8 cellular contexts compared by ENCODE assay signal in the genomic region with DNA sequence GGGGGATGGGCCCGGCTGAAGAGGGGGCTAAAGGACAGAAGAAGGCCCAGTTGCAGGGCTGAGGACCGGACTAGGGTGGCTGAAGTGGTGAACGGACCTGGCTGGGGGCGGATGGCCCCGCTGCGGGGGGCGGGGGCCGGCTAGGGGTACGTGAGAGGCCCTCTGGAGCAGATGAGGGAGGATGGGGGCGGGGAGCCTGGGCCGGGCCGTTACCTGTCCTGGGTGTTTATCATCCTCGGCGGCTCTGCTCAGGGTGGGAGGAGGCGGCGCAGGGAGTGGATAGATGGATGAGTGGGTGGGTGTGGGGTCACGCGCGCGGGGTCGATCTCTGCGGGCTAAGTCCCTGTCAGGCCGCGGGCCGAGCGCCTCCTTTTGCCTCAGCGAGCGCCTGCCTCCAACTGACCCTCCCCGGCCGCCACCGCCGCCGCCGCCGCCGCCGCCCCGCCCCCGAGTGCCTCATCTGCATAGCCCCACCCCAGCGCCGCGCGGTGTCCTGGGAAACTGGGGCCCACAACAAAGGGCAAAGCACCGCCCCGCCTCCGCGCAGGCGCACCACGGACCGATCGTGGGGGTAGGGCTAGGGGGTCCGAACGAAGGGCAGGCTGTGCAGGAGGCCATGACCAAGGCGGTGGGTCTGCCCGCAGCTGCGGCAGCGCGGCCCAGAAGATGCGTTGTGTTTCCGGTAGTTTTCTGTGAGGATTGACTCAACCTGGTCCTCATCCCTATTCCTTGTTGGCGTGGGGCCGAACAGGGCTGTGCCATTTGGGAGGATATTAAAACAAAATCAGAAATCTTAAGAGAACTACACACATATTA.
DNase-seq lines count a peak whose midpoint lies in the region; FAIRE-seq and TF ChIP-seq lines count a peak whose summit lies in the region.

No MANE protein-coding gene starts in this region.

- DNase-seq in CD4-positive, alpha-beta memory T cell = peak; percentile 91 to 94 (median 91)
- DNase-seq in GM20000 (ENCODE audit: low spot score) (peak; percentile 99), HTR-8/SVneo (ENCODE audit: insufficient read length, low spot score) (peak; percentile 97), NOMO-1 (lab: John Stamatoyannopoulos, UW; ENCODE audit: unreplicated experiment in 2 of 2) (peak; percentile 78 to 89), mesendoderm (peak; percentile 97)
- DNase-seq in activated CD8-positive, alpha-beta memory T cell treated with anti-CD3 and anti-CD28 coated beads for 48 hours (ENCODE audit: low read depth in 2 of 3, low spot score in 2 of 3) = peak; percentile 88 to 97 (median 96)
- DNase-seq in effector memory CD4-positive, alpha-beta T cell = peak; percentile 88 to 93 (median 90)
- peak; percentile 91 for DNase-seq in stimulated activated CD8-positive, alpha-beta memory T cell treated with anti-CD3 and anti-CD28 coated beads, Interleukin-12 subunit alpha, Interleukin-12 subunit beta, amount 100 ng/mL, for 24 hours (ENCODE audit: extremely low read depth)

- peak overlapping the region; percentile 44 to 95 (median 92) for H3K27ac Mint-ChIP-seq in CD4-positive, alpha-beta memory T cell

- peak overlapping the region; percentile 54 to 84 for H3K4me3 ChIP-seq in CD4-positive, alpha-beta memory T cell (ENCODE audit: low read length in 2 of 2)
- H3K4me3 ChIP-seq in effector memory CD4-positive, alpha-beta T cell (ENCODE audit: insufficient read depth, low read depth, low read length, poor library complexity, severe bottlenecking) = peak overlapping the region; percentile 90
- peak overlapping the region; percentile 69 for H3K4me3 ChIP-seq in mesendoderm (ENCODE audit: low read length)

- POLR2A ChIA-PET in CD4-positive, alpha-beta memory T cell (lab: Charles Lee; ENCODE audit: partially characterized antibody) = interaction anchor here (0.7 to 2.0 kb wide), 4 partner anchors 8 to 315 kb away, joined by 3 to 4 read pairs (median 4); a partner anchor contains a TSS

- H3K9ac ChIP-seq in mesendoderm (ENCODE audit: low read length) = peak overlapping the region; percentile 94

- no peaks in the 10 kb centered on the region for H3K27me3 Mint-ChIP-seq in CD4-positive, alpha-beta memory T cell

- peaks cover 45 to 59% (median 52%) of the 10 kb centered on the region in 4 donors for H3K4me1 Mint-ChIP-seq in CD4-positive, alpha-beta memory T cell

- peak overlapping the region; percentile 61 for H3K4ac ChIP-seq in mesendoderm (ENCODE audit: low read depth, low read length)

- H3K18ac ChIP-seq in mesendoderm (ENCODE audit: low read length) = peak overlapping the region; percentile 9

- H3K27ac ChIP-seq in CD4-positive, alpha-beta memory T cell (ENCODE audit: low read depth, low read length) = peak overlapping the region; percentile 73
- peak overlapping the region; percentile 69 for H3K27ac ChIP-seq in effector memory CD4-positive, alpha-beta T cell (ENCODE audit: insufficient read depth, low read length, poor library complexity, severe bottlenecking)
- peak overlapping the region; percentile 87 for H3K27ac ChIP-seq in mesendoderm (ENCODE audit: low read depth, low read length)

- peak overlapping the region; percentile 40 for H2BK120ac ChIP-seq in mesendoderm (ENCODE audit: low read depth, low read length)

- peaks cover 0 to 4% of the 10 kb centered on the region in 2 donors for H3K36me3 Mint-ChIP-seq in CD4-positive, alpha-beta memory T cell

- H3K56ac ChIP-seq in mesendoderm (ENCODE audit: low read length) = peak overlapping the region; percentile 94

- H3K4me1 ChIP-seq in CD4-positive, alpha-beta memory T cell (ENCODE audit: insufficient read depth, low read length) = peaks cover 52% of the 10 kb centered on the region
- peaks cover 40% of the 10 kb centered on the region for H3K4me1 ChIP-seq in effector memory CD4-positive, alpha-beta T cell (ENCODE audit: control insufficient read depth, insufficient read depth, low read length, poor library complexity, severe bottlenecking)
- H3K4me1 ChIP-seq in mesendoderm (ENCODE audit: control insufficient read depth, low read depth, low read length) = peaks cover 23% of the 10 kb centered on the region

- H2BK15ac ChIP-seq in mesendoderm (replicated peaks; ENCODE audit: low read depth) = no peak overlapping the region

- CTCF ChIA-PET in CD4-positive, alpha-beta memory T cell (lab: Charles Lee; ENCODE audit: partially characterized antibody) = interaction anchor here (25.2 kb wide), 1 partner anchor 24 kb away, joined by 509 read pairs; no protein-coding TSS in a partner anchor

- H3K23ac ChIP-seq in mesendoderm (ENCODE audit: low read length) = no peak overlapping the region

- H4K5ac ChIP-seq in mesendoderm (ENCODE audit: low read length) = no peak overlapping the region

- peaks cover 39% of the 10 kb centered on the region for H3K79me2 ChIP-seq in mesendoderm (ENCODE audit: control insufficient read depth, insufficient read depth, low read length)

- peak overlapping the region; percentile 79 to 95 (median 92) for H3K4me3 Mint-ChIP-seq in CD4-positive, alpha-beta memory T cell

- intact Hi-C loops in CD4-positive, alpha-beta memory T cell (cut with micrococcal nuclease) = loop anchor here (1.0 to 10.0 kb wide), 4 partner anchors 191 to 608 kb away; a partner anchor contains a TSS

- H3K9me3 ChIP-seq in CD4-positive, alpha-beta memory T cell (ENCODE audit: control insufficient read depth in 1 of 2, low read length in 2 of 2) = no peaks in the 10 kb centered on the region
- no peaks in the 10 kb centered on the region for H3K9me3 ChIP-seq in effector memory CD4-positive, alpha-beta T cell (ENCODE audit: control insufficient read depth, low read length)

- H3K9me3 Mint-ChIP-seq in CD4-positive, alpha-beta memory T cell = peaks cover 0 to 1% (median 0%) of the 10 kb centered on the region in 8 donors

- no CpG with 5 or more reads among the region's 62 CpGs for WGBS in mesendoderm (ENCODE audit: extremely low coverage, insufficient coverage, low lambda C conversion rate)

- H3K4me2 ChIP-seq in mesendoderm (ENCODE audit: low read length) = peak overlapping the region; percentile 88

- no peak for TF ChIP-seq CTCF in GM20000 (IDR thresholded peaks at IDR 0.05; ENCODE audit: extremely low read depth, missing control alignments)

- no peaks in the 10 kb centered on the region for H3K27me3 ChIP-seq in CD4-positive, alpha-beta memory T cell (ENCODE audit: insufficient read depth, low read length)
- H3K27me3 ChIP-seq in effector memory CD4-positive, alpha-beta T cell (replicated peaks; ENCODE audit: control insufficient read depth, insufficient read depth, low read length, poor library complexity, severe bottlenecking) = no peaks in the 10 kb centered on the region
- H3K27me3 ChIP-seq in mesendoderm (ENCODE audit: insufficient read depth, low read length, poor library complexity) = no peaks in the 10 kb centered on the region

- no peaks in the 10 kb centered on the region for H3K36me3 ChIP-seq in CD4-positive, alpha-beta memory T cell (ENCODE audit: insufficient read depth, low read length)
- no peaks in the 10 kb centered on the region for H3K36me3 ChIP-seq in effector memory CD4-positive, alpha-beta T cell (ENCODE audit: control insufficient read depth, insufficient read depth, low read length)
- peaks cover 8% of the 10 kb centered on the region for H3K36me3 ChIP-seq in mesendoderm (ENCODE audit: control insufficient read depth, insufficient read depth, low read length)

- H3K79me1 ChIP-seq in mesendoderm (ENCODE audit: low read length) = peaks cover 10% of the 10 kb centered on the region

- H2AK5ac ChIP-seq in mesendoderm (ENCODE audit: low read length) = peak overlapping the region; percentile 72

- peak; percentile 23 for FAIRE-seq in HTR-8/SVneo (lab: Jason Lieb, UNC)

- H2BK5ac ChIP-seq in mesendoderm (ENCODE audit: low read length) = peak overlapping the region; percentile 75

- H4K8ac ChIP-seq in mesendoderm (ENCODE audit: low read depth, low read length) = no peak overlapping the region

Comparison
In these comparisons a context has a peak if more than half of its experiments do, and no peak if none do; other contexts are left out.
1. Peak in every context shown above with its lines: DNase-seq, H3K4me3 ChIP-seq and H3K27ac ChIP-seq.